ENCODE assay signal across 8 cellular contexts in the genomic region with DNA sequence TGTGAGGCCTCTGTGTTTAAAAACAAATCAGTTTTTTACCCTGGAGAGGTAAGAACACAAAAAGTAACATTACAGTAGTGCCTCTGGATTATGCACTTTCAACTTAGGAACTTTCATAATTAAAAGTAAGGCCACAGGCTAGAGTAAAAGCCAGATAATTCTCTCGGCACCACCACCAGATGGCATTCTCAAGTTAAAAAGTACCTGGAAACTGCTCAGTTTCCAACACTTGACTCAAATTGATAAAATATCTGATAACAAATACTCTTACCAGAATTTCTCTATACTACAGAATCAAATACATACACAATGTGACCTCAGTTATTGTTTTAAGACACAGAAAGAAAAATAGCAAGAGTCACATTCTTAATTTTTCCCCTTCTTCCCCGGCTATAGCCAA. TPM values are rescaled to one million over a fixed set of nuclear protein-coding genes. Genes with fewer than 3 reads are reported as not detected.
DNase-seq lines count a peak whose midpoint lies in the region; ATAC-seq and TF ChIP-seq lines count a peak whose summit lies in the region.

No MANE protein-coding gene starts in this region.

- DNase-seq in A172 (ENCODE audit: low spot score) = peak; percentile 32
- peak; percentile 51 for DNase-seq in KBM-7
- peak; percentile 47 for DNase-seq in activated CD4-positive, alpha-beta memory T cell treated with anti-CD3 and anti-CD28 coated beads, Interleukin-2, amount 10 ng/mL, durations not matched to agents 7 days and 5 days
- DNase-seq in hepatocyte (ENCODE audit: low spot score) = peak; percentile 57
- peak in 5 of 6 experiments; percentile 20 to 57 (median 33) for DNase-seq in stimulated activated naive CD4-positive, alpha-beta T cell (lab: John Stamatoyannopoulos, UW)
- no peak for DNase-seq in NCI-H2227 treated with DMSO at 0.1 percent for 48 hours (lab: John Stamatoyannopoulos, UW)

- no peaks in the 10 kb centered on the region for H3K9me2 ChIP-seq in DOHH2 (replicated peaks; ENCODE audit: control insufficient read depth, low read length)
- no peaks in the 10 kb centered on the region for H3K9me2 ChIP-seq in hepatocyte (replicated peaks; ENCODE audit: insufficient read depth)

- H3K27ac ChIP-seq in DOHH2 (ENCODE audit: low read depth, low read length) (no peak overlapping the region), hepatocyte (no peak overlapping the region)

- H3K4me3 Mint-ChIP-seq in activated CD4-positive, alpha-beta memory T cell treated with anti-CD3 and anti-CD28 coated beads, Interleukin-2, amount 10 ng/mL, durations not matched to agents 7 days and 5 days = no peak overlapping the region

- H3K4me3 ChIP-seq in DOHH2 (ENCODE audit: low read length) = no peak overlapping the region
- H3K4me3 ChIP-seq in hepatocyte = no peak overlapping the region

- H3K27me3 ChIP-seq in DOHH2 (ENCODE audit: control insufficient read depth, low read length) (no peaks in the 10 kb centered on the region), hepatocyte (no peaks in the 10 kb centered on the region)

- H3K79me2 ChIP-seq in DOHH2 (ENCODE audit: control insufficient read depth, low read length) = no peaks in the 10 kb centered on the region
- no peaks in the 10 kb centered on the region for H3K79me2 ChIP-seq in hepatocyte

- H3K4me2 ChIP-seq in DOHH2 (ENCODE audit: low read length) (no peak overlapping the region), hepatocyte (no peak overlapping the region)

- POLR2A ChIA-PET in activated CD4-positive, alpha-beta memory T cell treated with anti-CD3 and anti-CD28 coated beads, Interleukin-2, amount 10 ng/mL, durations not matched to agents 7 days and 5 days (lab: Charles Lee) = interaction anchor here (1.0 to 1.1 kb wide), 2 partner anchors 20 to 83 kb away, joined by 3 to 4 read pairs; a partner anchor contains a TSS

- no peak overlapping the region for H3K27ac Mint-ChIP-seq in activated CD4-positive, alpha-beta memory T cell treated with anti-CD3 and anti-CD28 coated beads, Interleukin-2, amount 10 ng/mL, durations not matched to agents 7 days and 5 days

- H3K9me3 ChIP-seq in DOHH2 (ENCODE audit: control insufficient read depth, insufficient read depth, low read length) (no peaks in the 10 kb centered on the region), hepatocyte (ENCODE audit: low read depth) (no peaks in the 10 kb centered on the region)

- WGBS in hepatocyte (ENCODE audit: low lambda C conversion rate, missing lambda C conversion rate) = 66% methylated on average over 2 of the region's 2 CpGs

- no peak overlapping the region for H2AFZ ChIP-seq in hepatocyte

- H3F3A ChIP-seq in DOHH2 (ENCODE audit: control insufficient read depth, insufficient read depth) = 0 out of 2 replicates have a peak, but pooled peaks cover 3% of the 10 kb centered on the region

- peaks cover 8% of the 10 kb centered on the region for H3K4me1 Mint-ChIP-seq in activated CD4-positive, alpha-beta memory T cell treated with anti-CD3 and anti-CD28 coated beads, Interleukin-2, amount 10 ng/mL, durations not matched to agents 7 days and 5 days

- in situ Hi-C loops in KBM-7 (cut with MboI; ENCODE audit: low pct_unique_long_range_greater_than_20kb, low sequenced_read_pairs) = no loop called here

- H3K36me3 ChIP-seq in DOHH2 (ENCODE audit: control insufficient read depth, low read length) (peaks cover 35% of the 10 kb centered on the region), hepatocyte (replicated peaks; ENCODE audit: insufficient read depth, low read depth) (no peaks in the 10 kb centered on the region)

- no peak for ATAC-seq in GM19395 (IDR thresholded peaks at IDR 0.05; ENCODE audit: unreplicated experiment)

- H3K9me3 Mint-ChIP-seq in activated CD4-positive, alpha-beta memory T cell treated with anti-CD3 and anti-CD28 coated beads, Interleukin-2, amount 10 ng/mL, durations not matched to agents 7 days and 5 days = no peaks in the 10 kb centered on the region

- H4K20me1 ChIP-seq in DOHH2 (ENCODE audit: control insufficient read depth, insufficient read depth, low read depth, low read length) = no peaks in the 10 kb centered on the region
- no peaks in the 10 kb centered on the region for H4K20me1 ChIP-seq in hepatocyte (ENCODE audit: insufficient read depth, poor library complexity, severe bottlenecking)

- TF ChIP-seq CTCF in DOHH2 (IDR thresholded peaks at IDR 0.05; ENCODE audit: low read depth, low read length, poor library complexity, severe bottlenecking) = peak; percentile 46
- peak; percentile 64 for TF ChIP-seq CTCF in hepatocyte (IDR thresholded peaks at IDR 0.05; ENCODE audit: poor library complexity)

- CTCF ChIA-PET in activated CD4-positive, alpha-beta memory T cell treated with anti-CD3 and anti-CD28 coated beads, Interleukin-2, amount 10 ng/mL, durations not matched to agents 7 days and 5 days (lab: Charles Lee) = interaction anchor here (1.0 to 4.7 kb wide), 11 partner anchors 9 to 250 kb away, joined by 3 to 86 read pairs (median 6); a partner anchor contains a TSS

- H3K4me1 ChIP-seq in DOHH2 (ENCODE audit: control insufficient read depth, low read length) = no peaks in the 10 kb centered on the region
- no peaks in the 10 kb centered on the region for H3K4me1 ChIP-seq in hepatocyte (ENCODE audit: insufficient read depth)

- peaks cover 18% of the 10 kb centered on the region for H3K36me3 Mint-ChIP-seq in activated CD4-positive, alpha-beta memory T cell treated with anti-CD3 and anti-CD28 coated beads, Interleukin-2, amount 10 ng/mL, durations not matched to agents 7 days and 5 days (ENCODE audit: low read depth)

- H3K27me3 Mint-ChIP-seq in activated CD4-positive, alpha-beta memory T cell treated with anti-CD3 and anti-CD28 coated beads, Interleukin-2, amount 10 ng/mL, durations not matched to agents 7 days and 5 days = no peaks in the 10 kb centered on the region

RNA-seq across cellular contexts. Expression of a gene that starts 19.9 kb away (rescaled TPM):
- total RNA-seq in A172 (2014; rRNA removed; shearing (Covaris generic)) = 18.3 and 24.3 TPM in 2 replicates
- 10 to 100 TPM; 15.7 to 20.7 TPM for total RNA-seq in activated CD4-positive, alpha-beta memory T cell treated with anti-CD3 and anti-CD28 coated beads, Interleukin-2, amount 10 ng/mL, durations not matched to agents 7 days and 5 days
- total RNA-seq in hepatocyte = 23.5 and 27.9 TPM in 2 replicates
- polyA plus RNA-seq in hepatocyte = 8.2 and 11.7 TPM in 2 replicates

RNA-seq across cellular contexts. Expression of a gene that starts 37.3 kb away (rescaled TPM):
- total RNA-seq in A172 (2014; rRNA removed; shearing (Covaris generic)) = 0.02 TPM in 1 of 2 replicates, not detected in the other
- total RNA-seq in activated CD4-positive, alpha-beta memory T cell treated with anti-CD3 and anti-CD28 coated beads, Interleukin-2, amount 10 ng/mL, durations not matched to agents 7 days and 5 days = 10 to 100 TPM; 23.9 to 25.5 TPM
- total RNA-seq in hepatocyte = 0.90 and 4.9 TPM in 2 replicates
- 0.18 and 1.9 TPM in 2 replicates for polyA plus RNA-seq in hepatocyte

RNA-seq across cellular contexts. Expression of a gene that starts 53.7 kb away (rescaled TPM):
- 0.55 and 0.69 TPM in 2 replicates for total RNA-seq in A172 (2014; rRNA removed; shearing (Covaris generic))
- total RNA-seq in activated CD4-positive, alpha-beta memory T cell treated with anti-CD3 and anti-CD28 coated beads, Interleukin-2, amount 10 ng/mL, durations not matched to agents 7 days and 5 days = 1 to 10 TPM; 3.3 to 5.1 TPM
- 7.9 and 14.2 TPM in 2 replicates for total RNA-seq in hepatocyte
- polyA plus RNA-seq in hepatocyte = 2.2 and 4.1 TPM in 2 replicates
